1 cellular context compared by ENCODE assay signal in the genomic region with DNA sequence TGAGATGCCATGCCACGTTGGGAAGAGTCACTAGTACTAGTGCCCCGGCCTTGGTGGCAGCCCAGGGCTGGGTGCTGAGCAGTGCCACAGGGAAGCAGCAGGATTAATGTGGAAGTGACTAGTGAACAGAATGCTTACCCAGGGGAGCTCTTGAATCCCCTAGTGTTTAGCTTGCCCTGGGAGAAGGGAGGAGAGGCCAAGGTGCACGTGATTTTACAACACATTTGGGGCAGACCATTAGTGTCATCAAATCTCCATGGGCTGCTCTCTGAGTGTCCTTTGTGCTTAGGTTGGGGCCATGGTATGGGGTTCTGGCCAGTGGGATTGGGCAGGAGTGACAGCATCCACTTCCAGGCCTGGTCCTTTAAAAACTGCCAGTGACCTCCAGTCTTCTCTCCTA.
TF ChIP-seq lines count a peak whose summit lies in the region.

No MANE protein-coding gene starts in this region.

TF ChIP-seq in GM23338, 12 proteins besides CTCF, POLR2A, EP300 and RAD21 (continued from another document):
- TF ChIP-seq, protein P1, sequence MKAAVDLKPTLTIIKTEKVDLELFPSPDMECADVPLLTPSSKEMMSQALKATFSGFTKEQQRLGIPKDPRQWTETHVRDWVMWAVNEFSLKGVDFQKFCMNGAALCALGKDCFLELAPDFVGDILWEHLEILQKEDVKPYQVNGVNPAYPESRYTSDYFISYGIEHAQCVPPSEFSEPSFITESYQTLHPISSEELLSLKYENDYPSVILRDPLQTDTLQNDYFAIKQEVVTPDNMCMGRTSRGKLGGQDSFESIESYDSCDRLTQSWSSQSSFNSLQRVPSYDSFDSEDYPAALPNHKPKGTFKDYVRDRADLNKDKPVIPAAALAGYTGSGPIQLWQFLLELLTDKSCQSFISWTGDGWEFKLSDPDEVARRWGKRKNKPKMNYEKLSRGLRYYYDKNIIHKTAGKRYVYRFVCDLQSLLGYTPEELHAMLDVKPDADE (IDR thresholded peaks at IDR 0.05), result no peak
- TF ChIP-seq ZNF114 (CRISPR knock-in tag; IDR thresholded peaks at IDR 0.05), result no peak
